ENCODE assay signal across 8 cellular contexts in the genomic region with DNA sequence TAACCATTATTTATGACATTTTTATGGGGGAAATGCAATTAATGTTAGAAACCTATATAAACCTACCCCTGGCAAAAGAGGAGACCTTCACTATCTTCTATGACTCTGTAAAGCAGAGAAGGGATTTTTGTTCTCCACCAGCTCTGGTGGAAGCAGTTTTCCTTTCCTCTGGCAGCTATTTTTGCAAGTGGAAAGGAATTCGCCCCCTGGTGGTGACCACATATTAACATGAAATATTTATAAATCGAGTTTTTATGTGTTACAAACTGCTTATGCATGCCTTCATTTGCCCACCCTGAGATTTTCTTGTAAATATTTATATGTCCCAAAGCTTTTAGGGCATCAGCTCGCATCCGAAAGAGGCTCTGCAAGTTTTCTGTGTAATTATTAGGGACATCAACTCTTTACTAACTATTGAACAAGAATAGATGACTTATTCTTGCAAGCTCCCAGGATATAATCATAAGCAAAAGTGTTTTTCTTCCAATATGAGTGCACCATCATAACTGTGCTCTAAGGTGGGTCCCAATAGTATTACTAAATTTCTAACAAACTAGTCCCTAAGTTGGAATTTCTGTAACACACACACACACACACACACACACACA.
DNase-seq lines count a peak whose midpoint lies in the region; ATAC-seq and TF ChIP-seq lines count a peak whose summit lies in the region.

No MANE protein-coding gene starts in this region.

- no peaks in the 10 kb centered on the region for H3K9me2 ChIP-seq in SU-DHL-6 (replicated peaks; ENCODE audit: insufficient read depth, low read length)

- no peaks in the 10 kb centered on the region for H3K79me2 ChIP-seq in SU-DHL-6 (ENCODE audit: insufficient read depth, low read length)

- no peaks in the 10 kb centered on the region for H3K36me3 ChIP-seq in MG63
- H3K36me3 ChIP-seq in SU-DHL-6 (ENCODE audit: low read length), result no peaks in the 10 kb centered on the region
- no peaks in the 10 kb centered on the region for H3K36me3 ChIP-seq in tibial artery

- intact Hi-C loops in tibial artery (cut with DNase I; ENCODE audit: low total_unique reads), result loop anchor here (5.0 kb wide), 1 partner anchor 314 kb away; no protein-coding TSS in a partner anchor

- DNase-seq in SIG-M5 treated with dmso at 0.1 percent for 504 hours (lab: John Stamatoyannopoulos, UW; ENCODE audit: unreplicated experiment), result peak; percentile 40
- no peak for DNase-seq in SIG-M5 (lab: John Stamatoyannopoulos, UW)
- peak; percentile 17 for DNase-seq in MG63
- peak; percentile 80 for DNase-seq in dermis blood vessel endothelial cell
- DNase-seq in middle frontal gyrus (ENCODE audit: extremely low spot score, low spot score), result peak; percentile 44
- DNase-seq in tibial artery, result no peak

- H3K9ac ChIP-seq in SU-DHL-6 (ENCODE audit: low read length), result no peak overlapping the region

- no peak for ATAC-seq in GM21528 (IDR thresholded peaks at IDR 0.05; ENCODE audit: low FRiP score, unreplicated experiment)

- TF ChIP-seq CTCF in SU-DHL-6 (IDR thresholded peaks at IDR 0.05; ENCODE audit: insufficient read depth, low read length, poor library complexity, severe bottlenecking) (peak; percentile 77), tibial artery (IDR thresholded peaks at IDR 0.05) (peak; percentile 63 to 65)

- no peak overlapping the region for H2AFZ ChIP-seq in SU-DHL-6 (ENCODE audit: low read depth, low read length, severe bottlenecking)

- H4K20me1 ChIP-seq in SU-DHL-6 (ENCODE audit: low read depth, low read length), result no peaks in the 10 kb centered on the region

- H3K4me1 ChIP-seq in tibial artery, result no peaks in the 10 kb centered on the region

- H3K9me3 ChIP-seq in MG63 (no peaks in the 10 kb centered on the region; the same call in 1 of the 2 replicates), SU-DHL-6 (ENCODE audit: insufficient read depth, low read length) (no peaks in the 10 kb centered on the region), tibial artery (no peaks in the 10 kb centered on the region)

- no peaks in the 10 kb centered on the region for H3F3A ChIP-seq in SU-DHL-6 (ENCODE audit: insufficient read depth)

- H3K27me3 ChIP-seq in MG63 (no peaks in the 10 kb centered on the region), SU-DHL-6 (ENCODE audit: low read length) (no peaks in the 10 kb centered on the region), tibial artery (no peaks in the 10 kb centered on the region)

- H3K4me2 ChIP-seq in SU-DHL-6 (ENCODE audit: low read depth, low read length, poor library complexity, severe bottlenecking), result no peak overlapping the region

- no peak overlapping the region for H3K27ac ChIP-seq in SU-DHL-6 (ENCODE audit: low read depth, low read length)
- H3K27ac ChIP-seq in tibial artery, result no peak overlapping the region

- H3K4me3 ChIP-seq in MG63 (no peak overlapping the region), SU-DHL-6 (ENCODE audit: insufficient read depth, low read length, poor library complexity, severe bottlenecking) (no peak overlapping the region), tibial artery (no peak overlapping the region)

Comparison
In these comparisons a context has a peak if more than half of its experiments do, and no peak if none do; other contexts are left out.
1. DNase-seq: peak in SIG-M5 treated with dmso at 0.1 percent for 504 hours (single experiment), MG63 (single experiment), dermis blood vessel endothelial cell (single experiment) and middle frontal gyrus (single experiment); none in SIG-M5 (single experiment) and tibial artery (0 of 2).